11 cellular contexts compared by ENCODE assay signal in genomic region chr9:88722753-88723152, GRCh38.
DNase-seq lines count a peak whose midpoint lies in the region; ATAC-seq and TF ChIP-seq lines count a peak whose summit lies in the region.
"Had no signal": no experiment of that assay in that cellular context is flagged by ENCODE, and none has a peak within 500 bp of the region (broad histone marks: within the 10 kb centered on the region; RNA-seq: fewer than 3 reads in every experiment).

No MANE protein-coding gene starts in this region.

- peaks cover 4% of the 10 kb centered on the region for H3K27me3 Mint-ChIP-seq in type B pancreatic cell

- no peak overlapping the region for H3K4me3 Mint-ChIP-seq in type B pancreatic cell
- H3K4me3 Mint-ChIP-seq: CD4-positive, CD25-positive, alpha-beta regulatory T cell had no signal

- H3K4me1 ChIP-seq in cardiac muscle cell (ENCODE audit: low read depth) (peaks cover 22% of the 10 kb centered on the region), HAP-1 (no peaks in the 10 kb centered on the region)

- DNase-seq in cardiac muscle cell (ENCODE audit: low read depth in 1 of 2, low spot score in 1 of 2) (peak; percentile 23 to 39), Right ventricle myocardium inferior (ENCODE audit: missing footprints) (no peak), SK-MEL-5 (ENCODE audit: low read depth, low spot score) (peak; percentile 47), fibroblast of peridontal ligament (ENCODE audit: extremely low read depth) (peak; percentile 40), type B pancreatic cell (ENCODE audit: extremely low spot score, unreplicated experiment) (no peak), HAP-1 (ENCODE audit: low spot score in 2 of 2) (no peak), T-helper 9 cell (no peak), sciatic nerve (ENCODE audit: low spot score) (no peak)
- DNase-seq: NCI-H1930, posterior cingulate gyrus had no signal

- intact Hi-C loops in Right ventricle myocardium inferior (cut with DNase I) (loop anchor here (2.0 to 5.0 kb wide), 2 partner anchors 150 to 278 kb away; no protein-coding TSS in a partner anchor), sciatic nerve (cut with DNase I) (no loop called here)

- no peak for ATAC-seq in Right ventricle myocardium inferior
- ATAC-seq in sciatic nerve: no peak

- H3K9me3 ChIP-seq in cardiac muscle cell (ENCODE audit: low read depth) (no peaks in the 10 kb centered on the region), HAP-1 (no peaks in the 10 kb centered on the region)

- TF ChIP-seq CTCF in cardiac muscle cell (IDR thresholded peaks at IDR 0.05; ENCODE audit: low read depth, low read length): peak; percentile 46
- peak; percentile 27 for TF ChIP-seq CTCF in type B pancreatic cell (conservative IDR thresholded peaks at IDR 0.05)

- H3K27me3 ChIP-seq in cardiac muscle cell (no peaks in the 10 kb centered on the region), HAP-1 (ENCODE audit: low read depth) (no peaks in the 10 kb centered on the region)

- H3K4me3 ChIP-seq in cardiac muscle cell (no peak overlapping the region), HAP-1 (no peak overlapping the region)

- no peak overlapping the region for H3K27ac Mint-ChIP-seq in type B pancreatic cell
- H3K27ac Mint-ChIP-seq: CD4-positive, CD25-positive, alpha-beta regulatory T cell had no signal

- H3K36me3 Mint-ChIP-seq in type B pancreatic cell: no peaks in the 10 kb centered on the region
- H3K36me3 Mint-ChIP-seq: CD4-positive, CD25-positive, alpha-beta regulatory T cell had no signal

- no peaks in the 10 kb centered on the region for H3K36me3 ChIP-seq in cardiac muscle cell
- H3K36me3 ChIP-seq in HAP-1 (replicated peaks): no peaks in the 10 kb centered on the region

- H3K9me3 Mint-ChIP-seq in type B pancreatic cell: no peaks in the 10 kb centered on the region

- in situ Hi-C loops in SK-MEL-5 (cut with HindIII; ENCODE audit: low pct_unique_long_range_greater_than_20kb, low sequenced_read_pairs): no loop called here
- in situ Hi-C loops in HAP-1 (cut with MboI; ENCODE audit: low sequenced_read_pairs): no loop called here

- peaks cover 6% of the 10 kb centered on the region for H3K4me1 Mint-ChIP-seq in type B pancreatic cell (ENCODE audit: unreplicated experiment)
- H3K4me1 Mint-ChIP-seq: CD4-positive, CD25-positive, alpha-beta regulatory T cell had no signal

- no peak overlapping the region for H3K27ac ChIP-seq in cardiac muscle cell

Comparison
In these comparisons a context has a peak if more than half of its experiments do, and no peak if none do; other contexts are left out.
1. DNase-seq: peak in cardiac muscle cell (2 of 2), SK-MEL-5 (single experiment) and fibroblast of peridontal ligament (single experiment); none in Right ventricle myocardium inferior (single experiment), type B pancreatic cell (single experiment), HAP-1 (0 of 2), T-helper 9 cell (single experiment) and sciatic nerve (single experiment).